ENCODE assay signal across 29 cellular contexts in the genomic region with DNA sequence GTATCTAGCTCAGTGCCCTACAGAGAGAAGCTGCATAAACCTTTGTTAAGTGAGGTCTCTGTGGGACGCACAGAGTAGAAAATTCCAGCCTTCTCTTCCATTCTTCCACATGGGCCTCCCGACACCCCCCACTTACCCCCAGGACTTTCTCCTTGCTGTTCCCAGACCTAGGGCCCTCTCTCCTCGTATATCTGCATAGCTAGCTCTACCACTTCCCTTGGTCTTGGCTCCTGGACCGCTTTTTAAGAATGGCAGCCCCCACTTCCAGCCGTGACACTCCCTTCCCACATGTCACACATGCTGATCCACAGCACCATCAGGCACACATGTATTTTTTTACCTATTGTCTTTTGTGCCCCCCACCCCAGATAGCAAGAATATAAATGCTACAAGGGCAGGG. TPM values are rescaled to one million over a fixed set of nuclear protein-coding genes. Genes with fewer than 3 reads are reported as not detected.
A peak's percentile ranks its signal among the peaks of the same experiment; 100 is the strongest.
DNase-seq lines count a peak whose midpoint lies in the region; ATAC-seq and TF ChIP-seq lines count a peak whose summit lies in the region.
"Had no signal": no experiment of that assay in that cellular context is flagged by ENCODE, and none has a peak within 500 bp of the region (broad histone marks: within the 10 kb centered on the region; RNA-seq: fewer than 3 reads in every experiment).

No MANE protein-coding gene starts in this region.

- peak overlapping the region; percentile 59 for H3K27ac ChIP-seq in C4-2B
- H3K27ac ChIP-seq in H9 (ENCODE audit: insufficient read length, low read depth, low read length) = no peak overlapping the region
- no peak overlapping the region for H3K27ac ChIP-seq in naive thymus-derived CD4-positive, alpha-beta T cell (ENCODE audit: low read depth, low read length)
- no peak overlapping the region for H3K27ac ChIP-seq in transverse colon

- no peak overlapping the region for H3K4ac ChIP-seq in H9 (ENCODE audit: low read depth, low read length)

- H3K4me1 Mint-ChIP-seq in H9 = peaks cover 23 to 40% of the 10 kb centered on the region in 2 experiments
- H3K4me1 Mint-ChIP-seq in naive thymus-derived CD4-positive, alpha-beta T cell = peaks cover 4 to 39% (median 35%) of the 10 kb centered on the region in 7 donors

- H3K27me3 Mint-ChIP-seq in H9 (ENCODE audit: low read depth) = no peaks in the 10 kb centered on the region; the same call in 1 of the 2 replicates
- H3K27me3 Mint-ChIP-seq in naive thymus-derived CD4-positive, alpha-beta T cell = no peaks in the 10 kb centered on the region

- no peak overlapping the region for H4K5ac ChIP-seq in H9 (ENCODE audit: insufficient read length, low read depth, low read length)

- H3T11ph ChIP-seq in H9 (ENCODE audit: low read length) = no peak overlapping the region

- H2AK5ac ChIP-seq in H9 (ENCODE audit: insufficient read length, low read length) = no peak overlapping the region

- no peak overlapping the region for H3K56ac ChIP-seq in H9 (ENCODE audit: insufficient read length, low read depth, low read length)

- peak; percentile 8 for DNase-seq in activated T-cell treated with anti-CD3 and anti-CD28 coated beads, Interleukin-2, amount 50 U/mL, for 1 hour
- DNase-seq in activated T-cell treated with anti-CD3 and anti-CD28 coated beads for 4 hours = no peak
- DNase-seq in H9 = peak; percentile 18
- no peak for DNase-seq in naive thymus-derived CD4-positive, alpha-beta T cell
- no peak for DNase-seq in NCI-H82 treated with DMSO at 0.1 percent for 48 hours (lab: John Stamatoyannopoulos, UW; ENCODE audit: unreplicated experiment)
- DNase-seq in transverse colon = no peak
- DNase-seq: 8988T; ACHN; BE2C; DMS 273 treated with DMSO at 0.1 percent for 48 hours; DMS79; EL; GDM1; GOT3; HCEC 1CT; Kasumi-1; NCI-H1105; NCI-H2029; NCI-H446; NCI-H524 treated with DMSO at 0.1 percent for 48 hours; NCI-H774; NK-92 treated with Interleukin-12 subunit alpha and Interleukin-12 subunit beta, amount 100 ng/mL, for 24 hours; PC-3 had no signal

- no peak overlapping the region for H3K23ac ChIP-seq in H9 (ENCODE audit: insufficient read length, low read depth, low read length)

- H3K36me3 ChIP-seq in naive thymus-derived CD4-positive, alpha-beta T cell (ENCODE audit: control insufficient read depth in 2 of 3, insufficient read depth in 3 of 3, low read length in 3 of 3) = peaks cover 0 to 71% (median 14%) of the 10 kb centered on the region in 3 experiments
- peaks cover 0 to 6% (median 3%) of the 10 kb centered on the region in 4 donors for H3K36me3 ChIP-seq in transverse colon
- H3K36me3 ChIP-seq: BE2C had no signal

- H3K9me3 ChIP-seq in H9 (ENCODE audit: control insufficient read depth, low read depth, low read length) = no peaks in the 10 kb centered on the region
- no peaks in the 10 kb centered on the region for H3K9me3 ChIP-seq in naive thymus-derived CD4-positive, alpha-beta T cell (ENCODE audit: control insufficient read depth in 2 of 3, low read length in 3 of 3)
- H3K9me3 ChIP-seq in transverse colon = no peaks in the 10 kb centered on the region
- H3K9me3 ChIP-seq: BE2C, Caco-2 had no signal

- no peak for TF ChIP-seq POLR2A in transverse colon (IDR thresholded peaks at IDR 0.05)

- no peaks in the 10 kb centered on the region for H3K79me2 ChIP-seq in H9 (ENCODE audit: insufficient read depth, low read length)

- no peak for TF ChIP-seq CTCF in C4-2B (conservative IDR thresholded peaks at IDR 0.05)
- TF ChIP-seq CTCF in H9 (conservative IDR thresholded peaks at IDR 0.05) = no peak
- no peak for TF ChIP-seq CTCF in transverse colon (IDR thresholded peaks at IDR 0.05)

- H3K27ac Mint-ChIP-seq in H9 = no peak overlapping the region
- H3K27ac Mint-ChIP-seq in naive thymus-derived CD4-positive, alpha-beta T cell = peak overlapping the region in 6 of 9 donors; percentile 8 to 88 (median 50)

- H3K79me1 ChIP-seq in H9 (ENCODE audit: insufficient read depth, low read depth, low read length, poor library complexity, severe bottlenecking) = no peaks in the 10 kb centered on the region

- no peak overlapping the region for H3K14ac ChIP-seq in H9 (ENCODE audit: insufficient read depth, low read length)

- no peak overlapping the region for H3K4me2 ChIP-seq in H9 (ENCODE audit: insufficient read depth, insufficient read length, low read length)

- H4K8ac ChIP-seq in H9 (replicated peaks; ENCODE audit: insufficient read length, low read depth, low read length) = no peak overlapping the region

- H2BK15ac ChIP-seq in H9 (ENCODE audit: low read depth, low read length) = no peak overlapping the region

- TF ChIP-seq EP300 in transverse colon (IDR thresholded peaks at IDR 0.05; ENCODE audit: low read depth) = no peak

- no peak overlapping the region for H3K9ac ChIP-seq in H9 (ENCODE audit: extremely low read depth, insufficient read length, low read length)

- no peak overlapping the region for H3K4me3 Mint-ChIP-seq in H9
- H3K4me3 Mint-ChIP-seq in naive thymus-derived CD4-positive, alpha-beta T cell = peak overlapping the region in 1 of 10 donors; percentile 6

- H3K27me3 ChIP-seq in H9 (ENCODE audit: insufficient read depth, low read length) = no peaks in the 10 kb centered on the region
- no peaks in the 10 kb centered on the region for H3K27me3 ChIP-seq in naive thymus-derived CD4-positive, alpha-beta T cell (ENCODE audit: control insufficient read depth in 2 of 2, insufficient read depth in 2 of 2, low read length in 2 of 2)
- H3K27me3 ChIP-seq in transverse colon = no peaks in the 10 kb centered on the region
- H3K27me3 ChIP-seq: BE2C had no signal

- POLR2A ChIA-PET in naive thymus-derived CD4-positive, alpha-beta T cell (lab: Charles Lee) = interaction anchor here (0.7 to 11.6 kb wide), 7 partner anchors 11 to 115 kb away, joined by 3 to 162 read pairs (median 4); no protein-coding TSS in a partner anchor

- H2BK5ac ChIP-seq in H9 (ENCODE audit: insufficient read length, low read length) = no peak overlapping the region

- no peaks in the 10 kb centered on the region for H3K23me2 ChIP-seq in H9 (ENCODE audit: insufficient read length, low read depth, low read length, poor library complexity, severe bottlenecking)

- H2AFZ ChIP-seq in H9 (ENCODE audit: low read length) = no peak overlapping the region

- in situ Hi-C loops in transverse colon (cut with MboI; ENCODE audit: low pct_ligation_motif_present in 1 of 4, low pct_unique_long_range_greater_than_20kb in 1 of 4, low sequenced_read_pairs in 3 of 4) = no loop called here

- no peak overlapping the region for H2BK120ac ChIP-seq in H9 (ENCODE audit: low read depth, low read length, poor library complexity, severe bottlenecking)

- no peak overlapping the region for H2BK20ac ChIP-seq in H9 (ENCODE audit: low read depth, low read length, poor library complexity, severe bottlenecking)

- CTCF ChIA-PET in naive thymus-derived CD4-positive, alpha-beta T cell (lab: Charles Lee) = interaction anchor here (0.7 to 1.0 kb wide), 3 partner anchors 12 to 122 kb away, joined by 3 to 6 read pairs (median 4); no protein-coding TSS in a partner anchor

- no peak overlapping the region for H4K91ac ChIP-seq in H9 (ENCODE audit: insufficient read length, low read depth, low read length)

- WGBS in H9 (ENCODE audit: extremely low coverage, insufficient read length, low lambda C conversion rate) = no CpG with 5 or more reads among the region's 5 CpGs
- 84 to 88% methylated on average over 3 to 5 of the region's 5 CpGs for WGBS in transverse colon (ENCODE audit: low coverage in 1 of 2), 2 donors

- H4K20me1 ChIP-seq in H9 (ENCODE audit: control insufficient read depth, insufficient read depth, insufficient read length) = no peaks in the 10 kb centered on the region

- H3K18ac ChIP-seq in H9 (ENCODE audit: insufficient read length, low read depth, low read length) = no peak overlapping the region

- no peak for ATAC-seq in naive thymus-derived CD4-positive, alpha-beta T cell
- no peak for ATAC-seq in GM18909 (IDR thresholded peaks at IDR 0.05; ENCODE audit: poor library complexity, unreplicated experiment)
- ATAC-seq: GM12878, K562 had no signal

- intact Hi-C loops in naive thymus-derived CD4-positive, alpha-beta T cell (cut with micrococcal nuclease) = no loop called here
- intact Hi-C loops in transverse colon (cut with DNase I; ENCODE audit: low total_unique reads) = no loop called here

- no peaks in the 10 kb centered on the region for H3K9me3 Mint-ChIP-seq in H9
- H3K9me3 Mint-ChIP-seq in naive thymus-derived CD4-positive, alpha-beta T cell = peaks cover 0 to 2% (median 0%) of the 10 kb centered on the region in 11 donors

- H3K4me1 ChIP-seq in H9 (ENCODE audit: insufficient read depth, low read length) (peaks cover 2% of the 10 kb centered on the region; the same call in 1 of the 2 replicates), transverse colon (no peaks in the 10 kb centered on the region)
- H3K4me1 ChIP-seq in naive thymus-derived CD4-positive, alpha-beta T cell (ENCODE audit: control insufficient read depth in 2 of 2, insufficient read depth in 2 of 2, low read length in 2 of 2) = peaks cover under 1 to 21% of the 10 kb centered on the region in 2 donors
- H3K4me1 ChIP-seq: BE2C, Caco-2 had no signal

- H2BK12ac ChIP-seq in H9 (ENCODE audit: insufficient read length, low read depth, low read length) = no peak overlapping the region

- H3K36me3 Mint-ChIP-seq in H9 (ENCODE audit: insufficient read depth in 1 of 3, low read depth in 3 of 3) = no peaks in the 10 kb centered on the region; a peak in 1 of 7 replicates
- peaks cover 18 to 88% (median 43%) of the 10 kb centered on the region in 5 donors for H3K36me3 Mint-ChIP-seq in naive thymus-derived CD4-positive, alpha-beta T cell

- no peak overlapping the region for H3K4me3 ChIP-seq in naive thymus-derived CD4-positive, alpha-beta T cell (ENCODE audit: low read length)
- H3K4me3 ChIP-seq in transverse colon = no peak overlapping the region
- H3K4me3 ChIP-seq: GM12878, K562 had no signal

RNA-seq across cellular contexts. Expression of gene FOXJ1, which starts 16.7 kb away (rescaled TPM):
- total RNA-seq in H9 (2021) (3.7 and 4.0 TPM in 2 replicates), transverse colon (1 to 10 TPM in 2 of 4 donors, under 1 TPM in 1, not detected in 1; 0.82 to 7.4 (median 1.9) TPM)
- total RNA-seq in naive thymus-derived CD4-positive, alpha-beta T cell = 1 to 10 TPM in 4 of 5 experiments, under 1 TPM in 1; 0.29 to 2.2 (median 1.4) TPM
- 1 to 10 TPM in 1 of 2 donors, under 1 TPM in 1; 0.27 to 1.0 TPM for polyA plus RNA-seq in naive thymus-derived CD4-positive, alpha-beta T cell
- total RNA-seq: GM12878, M059J had no signal
- polyA plus RNA-seq: GM12878, K562 had no signal

RNA-seq across cellular contexts. Expression of gene EXOC7, which starts 54.2 kb away (rescaled TPM):
- total RNA-seq in H9 (2021) (160 and 162 TPM in 2 replicates), transverse colon (100 to 1,000 TPM in 2 of 4 donors, 10 to 100 TPM in 2; 88.0 to 143 (median 105) TPM)
- 100 to 1,000 TPM; 112 to 204 (median 160) TPM for total RNA-seq in naive thymus-derived CD4-positive, alpha-beta T cell
- polyA plus RNA-seq in naive thymus-derived CD4-positive, alpha-beta T cell = 10 to 100 TPM; 46.6 to 73.3 TPM

Comparison
In these comparisons a context has a peak if more than half of its experiments do, and no peak if none do; other contexts are left out.
1. DNase-seq: peak in activated T-cell treated with anti-CD3 and anti-CD28 coated beads, Interleukin-2, amount 50 U/mL, for 1 hour (single experiment) and H9 (single experiment); none in activated T-cell treated with anti-CD3 and anti-CD28 coated beads for 4 hours (single experiment), naive thymus-derived CD4-positive, alpha-beta T cell (0 of 9), NCI-H82 treated with DMSO at 0.1 percent for 48 hours (single experiment) and transverse colon (single experiment).
2. H3K27ac Mint-ChIP-seq: peak in naive thymus-derived CD4-positive, alpha-beta T cell (6 of 9); none in H9 (0 of 3).